Comparison of ENCODE assay signal across 8 cellular contexts in genomic region chr3:152405915-152406802, GRCh38.
DNase-seq lines count a peak whose midpoint lies in the region; ATAC-seq and TF ChIP-seq lines count a peak whose summit lies in the region.

No MANE protein-coding gene starts in this region.

- no peak for ATAC-seq in central memory CD8-positive, alpha-beta T cell (replicated peaks; ENCODE audit: extremely low read depth, poor library complexity, severe bottlenecking)
- ATAC-seq in naive thymus-derived CD8-positive, alpha-beta T cell, result no peak
- ATAC-seq in GM19351 (IDR thresholded peaks at IDR 0.05; ENCODE audit: unreplicated experiment), result no peak
- no peak for ATAC-seq in GM21529 (IDR thresholded peaks at IDR 0.05; ENCODE audit: unreplicated experiment)

- peaks cover 7 to 9% of the 10 kb centered on the region in 2 donors for H3K36me3 Mint-ChIP-seq in CD14-positive monocyte
- peaks cover 18% of the 10 kb centered on the region for H3K36me3 Mint-ChIP-seq in central memory CD8-positive, alpha-beta T cell (ENCODE audit: insufficient read depth)
- peaks cover 0 to 49% (median 8%) of the 10 kb centered on the region in 3 donors for H3K36me3 Mint-ChIP-seq in naive thymus-derived CD8-positive, alpha-beta T cell

- no peak for TF ChIP-seq CTCF in CD14-positive monocyte (IDR thresholded peaks at IDR 0.05)

- DNase-seq in CD14-positive monocyte (ENCODE audit: low spot score) (no peak), NCI-H1436 (lab: John Stamatoyannopoulos, UW) (peak; percentile 49), GOT3 (lab: John Stamatoyannopoulos, UW) (no peak), UCSD-AML1 (lab: John Stamatoyannopoulos, UW; ENCODE audit: unreplicated experiment) (no peak)
- DNase-seq in central memory CD8-positive, alpha-beta T cell (ENCODE audit: low spot score in 2 of 2), result no peak
- no peak for DNase-seq in naive thymus-derived CD8-positive, alpha-beta T cell

- POLR2A ChIA-PET in naive thymus-derived CD8-positive, alpha-beta T cell (lab: Charles Lee), result no interaction called here

- no peaks in the 10 kb centered on the region for H3K27me3 Mint-ChIP-seq in CD14-positive monocyte (ENCODE audit: low read depth in 3 of 3)
- H3K27me3 Mint-ChIP-seq in central memory CD8-positive, alpha-beta T cell, result no peaks in the 10 kb centered on the region
- H3K27me3 Mint-ChIP-seq in naive thymus-derived CD8-positive, alpha-beta T cell, result no peaks in the 10 kb centered on the region

- intact Hi-C loops in CD14-positive monocyte (cut with micrococcal nuclease), result no loop called here

- peak overlapping the region; percentile 78 to 94 (median 86) for H3K27ac Mint-ChIP-seq in CD14-positive monocyte
- peak overlapping the region; percentile 44 for H3K27ac Mint-ChIP-seq in central memory CD8-positive, alpha-beta T cell (ENCODE audit: low read depth)
- peak overlapping the region in 9 of 10 donors; percentile 25 to 84 (median 70) for H3K27ac Mint-ChIP-seq in naive thymus-derived CD8-positive, alpha-beta T cell

- no peaks in the 10 kb centered on the region for H3K9me3 Mint-ChIP-seq in CD14-positive monocyte
- H3K9me3 Mint-ChIP-seq in central memory CD8-positive, alpha-beta T cell, result no peaks in the 10 kb centered on the region
- H3K9me3 Mint-ChIP-seq in naive thymus-derived CD8-positive, alpha-beta T cell, result no peaks in the 10 kb centered on the region

- peaks cover 43% of the 10 kb centered on the region for H3K4me1 Mint-ChIP-seq in CD14-positive monocyte
- H3K4me1 Mint-ChIP-seq in central memory CD8-positive, alpha-beta T cell, result peaks cover 58% of the 10 kb centered on the region
- peaks cover 34 to 85% (median 69%) of the 10 kb centered on the region in 4 donors for H3K4me1 Mint-ChIP-seq in naive thymus-derived CD8-positive, alpha-beta T cell

- peak overlapping the region; percentile 45 to 67 for H3K4me3 Mint-ChIP-seq in CD14-positive monocyte
- peak overlapping the region; percentile 29 for H3K4me3 Mint-ChIP-seq in central memory CD8-positive, alpha-beta T cell
- peak overlapping the region in 5 of 10 donors; percentile 19 to 37 (median 30) for H3K4me3 Mint-ChIP-seq in naive thymus-derived CD8-positive, alpha-beta T cell
